19 cellular contexts compared by ENCODE assay signal in the genomic region with DNA sequence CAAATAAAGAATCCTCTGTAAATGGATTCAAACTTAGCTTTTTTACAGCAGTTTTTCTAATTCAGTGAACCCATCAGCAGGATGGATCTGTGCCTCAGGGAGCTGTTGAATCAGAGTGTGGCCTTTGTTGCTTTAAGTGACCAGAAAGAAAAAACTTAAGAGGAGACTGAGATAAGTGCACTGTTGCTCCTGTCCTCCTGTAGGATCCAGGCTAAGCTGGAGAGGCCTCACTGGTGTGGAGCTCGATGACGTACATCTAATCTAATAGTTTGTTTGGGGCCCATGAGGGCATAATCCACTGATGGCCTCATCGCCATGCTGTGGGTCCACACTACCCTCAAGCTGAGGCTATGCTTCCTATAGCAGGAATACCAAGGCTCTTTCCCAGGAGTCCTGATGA. TPM values are rescaled to one million over a fixed set of nuclear protein-coding genes. Genes with fewer than 3 reads are reported as not detected.
DNase-seq lines count a peak whose midpoint lies in the region; ATAC-seq and TF ChIP-seq lines count a peak whose summit lies in the region.
"Had no signal": no experiment of that assay in that cellular context is flagged by ENCODE, and none has a peak within 500 bp of the region (broad histone marks: within the 10 kb centered on the region; RNA-seq: fewer than 3 reads in every experiment).

No MANE protein-coding gene starts in this region.

- H3K27ac Mint-ChIP-seq in activated CD8-positive, alpha-beta T cell treated with anti-CD3 and anti-CD28 coated beads, Interleukin-2, amount 10 ng/mL, durations not matched to agents 7 days and 5 days: peak overlapping the region; percentile 12
- H3K27ac Mint-ChIP-seq in activated CD8-positive, alpha-beta T cell treated with anti-CD3 and anti-CD28 coated beads for 36 hours: no peak overlapping the region
- peak overlapping the region; percentile 56 for H3K27ac Mint-ChIP-seq in CD4-positive, alpha-beta T cell
- peak overlapping the region; percentile 10 for H3K27ac Mint-ChIP-seq in central memory CD8-positive, alpha-beta T cell (ENCODE audit: low read depth)
- H3K27ac Mint-ChIP-seq in nephron progenitor cell: peak overlapping the region; percentile 88

- H3K4me1 Mint-ChIP-seq in activated CD8-positive, alpha-beta T cell treated with anti-CD3 and anti-CD28 coated beads, Interleukin-2, amount 10 ng/mL, durations not matched to agents 7 days and 5 days (ENCODE audit: low read depth): peaks cover 23% of the 10 kb centered on the region
- H3K4me1 Mint-ChIP-seq in activated CD8-positive, alpha-beta T cell treated with anti-CD3 and anti-CD28 coated beads for 36 hours (ENCODE audit: low read depth): peaks cover 45% of the 10 kb centered on the region
- peaks cover 53% of the 10 kb centered on the region for H3K4me1 Mint-ChIP-seq in CD4-positive, alpha-beta T cell (ENCODE audit: low read depth)
- H3K4me1 Mint-ChIP-seq in central memory CD8-positive, alpha-beta T cell: peaks cover 43% of the 10 kb centered on the region
- H3K4me1 Mint-ChIP-seq in nephron progenitor cell: peaks cover 43% of the 10 kb centered on the region

- intact Hi-C loops in activated CD8-positive, alpha-beta T cell treated with anti-CD3 and anti-CD28 coated beads for 36 hours (cut with micrococcal nuclease): no loop called here
- intact Hi-C loops in CD4-positive, alpha-beta T cell (cut with DNase I, micrococcal nuclease): no loop called here

- H3K9me3 ChIP-seq in CD4-positive, alpha-beta T cell (ENCODE audit: control insufficient read depth, low read length): no peaks in the 10 kb centered on the region

- no peaks in the 10 kb centered on the region for H3K9me3 Mint-ChIP-seq in activated CD8-positive, alpha-beta T cell treated with anti-CD3 and anti-CD28 coated beads, Interleukin-2, amount 10 ng/mL, durations not matched to agents 7 days and 5 days (ENCODE audit: insufficient read depth)
- H3K9me3 Mint-ChIP-seq in activated CD8-positive, alpha-beta T cell treated with anti-CD3 and anti-CD28 coated beads for 36 hours: no peaks in the 10 kb centered on the region
- H3K9me3 Mint-ChIP-seq in CD4-positive, alpha-beta T cell: no peaks in the 10 kb centered on the region
- H3K9me3 Mint-ChIP-seq in central memory CD8-positive, alpha-beta T cell: no peaks in the 10 kb centered on the region
- no peaks in the 10 kb centered on the region for H3K9me3 Mint-ChIP-seq in nephron progenitor cell

- TF ChIP-seq CTCF in activated CD8-positive, alpha-beta T cell treated with anti-CD3 and anti-CD28 coated beads for 36 hours (IDR thresholded peaks at IDR 0.05): no peak
- TF ChIP-seq CTCF in CD4-positive, alpha-beta T cell (IDR thresholded peaks at IDR 0.05): no peak
- no peak for TF ChIP-seq CTCF in nephron progenitor cell (IDR thresholded peaks at IDR 0.05)

- H3K4me3 Mint-ChIP-seq in activated CD8-positive, alpha-beta T cell treated with anti-CD3 and anti-CD28 coated beads, Interleukin-2, amount 10 ng/mL, durations not matched to agents 7 days and 5 days: no peak overlapping the region
- no peak overlapping the region for H3K4me3 Mint-ChIP-seq in activated CD8-positive, alpha-beta T cell treated with anti-CD3 and anti-CD28 coated beads for 36 hours
- H3K4me3 Mint-ChIP-seq in CD4-positive, alpha-beta T cell: no peak overlapping the region
- no peak overlapping the region for H3K4me3 Mint-ChIP-seq in central memory CD8-positive, alpha-beta T cell
- H3K4me3 Mint-ChIP-seq in nephron progenitor cell: no peak overlapping the region

- no peaks in the 10 kb centered on the region for H3K27me3 ChIP-seq in CD4-positive, alpha-beta T cell (ENCODE audit: control insufficient read depth, insufficient read depth, low read length)

- POLR2A ChIA-PET in activated CD8-positive, alpha-beta T cell treated with anti-CD3 and anti-CD28 coated beads, Interleukin-2, amount 10 ng/mL, durations not matched to agents 7 days and 5 days (lab: Charles Lee): interaction anchor here (1.2 kb wide), 1 partner anchor 12 kb away, joined by 3 read pairs; no protein-coding TSS in a partner anchor
- POLR2A ChIA-PET in activated CD8-positive, alpha-beta T cell treated with anti-CD3 and anti-CD28 coated beads for 36 hours (lab: Charles Lee): interaction anchor here (2.8 kb wide), 1 partner anchor 10 kb away, joined by 18 read pairs; a partner anchor contains a TSS
- POLR2A ChIA-PET in CD4-positive, alpha-beta T cell (lab: Charles Lee): interaction anchor here (1.2 to 4.0 kb wide), 3 partner anchors 9 to 165 kb away, joined by 3 to 10 read pairs (median 3); a partner anchor contains a TSS

- ATAC-seq in activated CD8-positive, alpha-beta T cell treated with anti-CD3 and anti-CD28 coated beads, Interleukin-2, amount 10 ng/mL, durations not matched to agents 7 days and 5 days: no peak
- ATAC-seq in activated CD8-positive, alpha-beta T cell treated with anti-CD3 and anti-CD28 coated beads for 36 hours: no peak
- no peak for ATAC-seq in CD4-positive, alpha-beta T cell (ENCODE audit: poor library complexity)
- no peak for ATAC-seq in central memory CD8-positive, alpha-beta T cell (replicated peaks; ENCODE audit: extremely low read depth, poor library complexity, severe bottlenecking)

- CTCF ChIA-PET in activated CD8-positive, alpha-beta T cell treated with anti-CD3 and anti-CD28 coated beads, Interleukin-2, amount 10 ng/mL, durations not matched to agents 7 days and 5 days (lab: Charles Lee): no interaction called here
- CTCF ChIA-PET in activated CD8-positive, alpha-beta T cell treated with anti-CD3 and anti-CD28 coated beads for 36 hours (lab: Charles Lee): interaction anchor here (0.6 to 1.4 kb wide), 3 partner anchors 160 to 497 kb away, joined by 3 read pairs; no protein-coding TSS in a partner anchor
- CTCF ChIA-PET in CD4-positive, alpha-beta T cell (lab: Charles Lee): interaction anchor here (0.7 kb wide), 1 partner anchor 170 kb away, joined by 3 read pairs; no protein-coding TSS in a partner anchor

- H3K27me3 Mint-ChIP-seq in activated CD8-positive, alpha-beta T cell treated with anti-CD3 and anti-CD28 coated beads, Interleukin-2, amount 10 ng/mL, durations not matched to agents 7 days and 5 days (ENCODE audit: low read depth): no peaks in the 10 kb centered on the region
- no peaks in the 10 kb centered on the region for H3K27me3 Mint-ChIP-seq in activated CD8-positive, alpha-beta T cell treated with anti-CD3 and anti-CD28 coated beads for 36 hours
- H3K27me3 Mint-ChIP-seq in CD4-positive, alpha-beta T cell: no peaks in the 10 kb centered on the region
- H3K27me3 Mint-ChIP-seq in central memory CD8-positive, alpha-beta T cell: no peaks in the 10 kb centered on the region
- H3K27me3 Mint-ChIP-seq in nephron progenitor cell (ENCODE audit: low read depth, poor library complexity): peaks cover 4% of the 10 kb centered on the region

- H3K36me3 Mint-ChIP-seq in activated CD8-positive, alpha-beta T cell treated with anti-CD3 and anti-CD28 coated beads, Interleukin-2, amount 10 ng/mL, durations not matched to agents 7 days and 5 days (ENCODE audit: low read depth): peaks cover 23% of the 10 kb centered on the region
- H3K36me3 Mint-ChIP-seq in activated CD8-positive, alpha-beta T cell treated with anti-CD3 and anti-CD28 coated beads for 36 hours (ENCODE audit: low read depth): peaks cover 12% of the 10 kb centered on the region
- peaks cover 51% of the 10 kb centered on the region for H3K36me3 Mint-ChIP-seq in CD4-positive, alpha-beta T cell (ENCODE audit: low read depth)
- peaks cover 13% of the 10 kb centered on the region for H3K36me3 Mint-ChIP-seq in central memory CD8-positive, alpha-beta T cell (ENCODE audit: insufficient read depth)
- peaks cover 38% of the 10 kb centered on the region for H3K36me3 Mint-ChIP-seq in nephron progenitor cell (ENCODE audit: low read depth)

- DNase-seq in activated CD8-positive, alpha-beta T cell treated with anti-CD3 and anti-CD28 coated beads, Interleukin-2, amount 10 ng/mL, durations not matched to agents 7 days and 5 days: no peak
- no peak for DNase-seq in activated CD8-positive, alpha-beta T cell treated with anti-CD3 and anti-CD28 coated beads for 36 hours
- no peak for DNase-seq in CD4-positive, alpha-beta T cell
- DNase-seq in central memory CD8-positive, alpha-beta T cell (ENCODE audit: low spot score in 2 of 2): no peak
- DNase-seq in nephron progenitor cell: no peak
- no peak for DNase-seq in NCI-H2196 treated with DMSO at 0.1 percent for 48 hours (lab: John Stamatoyannopoulos, UW; ENCODE audit: unreplicated experiment)
- DNase-seq in NCI-H510A treated with DMSO at 0.1 percent for 48 hours (lab: John Stamatoyannopoulos, UW): no peak
- DNase-seq in NCI-H1092 (lab: John Stamatoyannopoulos, UW): no peak
- DNase-seq: COR-L47, NCI-H1092 treated with DMSO at 0.1 percent for 48 hours, NCI-H1436, NCI-H187, NCI-H2081 treated with DMSO at 0.1 percent for 48 hours, NCI-H2171, NCI-H345, NCI-H524, NCI-H748 treated with DMSO at 0.1 percent for 48 hours, SHP77 had no signal

- H3K27ac ChIP-seq in CD4-positive, alpha-beta T cell (ENCODE audit: low read depth, low read length): no peak overlapping the region
- H3K27ac ChIP-seq: RWPE1 had no signal

RNA-seq across cellular contexts. Expression of a gene that starts 10.6 kb away (rescaled TPM):
- total RNA-seq in activated CD8-positive, alpha-beta T cell treated with anti-CD3 and anti-CD28 coated beads, Interleukin-2, amount 10 ng/mL, durations not matched to agents 7 days and 5 days: 10 to 100 TPM; 53.7 to 53.9 TPM
- total RNA-seq in activated CD8-positive, alpha-beta T cell treated with anti-CD3 and anti-CD28 coated beads for 36 hours: 10 to 100 TPM; 30.9 to 34.1 TPM
- total RNA-seq in CD4-positive, alpha-beta T cell: 10 to 100 TPM; 61.2 to 66.1 TPM
